1 cellular context compared by ENCODE assay signal in genomic region chr13:67630640-67631039, GRCh38.
TF ChIP-seq lines count a peak whose summit lies in the region.

No MANE protein-coding gene starts in this region.

TF ChIP-seq in IMR-90, 13 proteins besides CTCF, POLR2A, EP300 and RAD21 (continued from another document):
- TF ChIP-seq, protein P1, sequence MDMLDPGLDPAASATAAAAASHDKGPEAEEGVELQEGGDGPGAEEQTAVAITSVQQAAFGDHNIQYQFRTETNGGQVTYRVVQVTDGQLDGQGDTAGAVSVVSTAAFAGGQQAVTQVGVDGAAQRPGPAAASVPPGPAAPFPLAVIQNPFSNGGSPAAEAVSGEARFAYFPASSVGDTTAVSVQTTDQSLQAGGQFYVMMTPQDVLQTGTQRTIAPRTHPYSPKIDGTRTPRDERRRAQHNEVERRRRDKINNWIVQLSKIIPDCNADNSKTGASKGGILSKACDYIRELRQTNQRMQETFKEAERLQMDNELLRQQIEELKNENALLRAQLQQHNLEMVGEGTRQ (IDR thresholded peaks at IDR 0.05; ENCODE audit: low read depth, low read length): no peak
- 0 out of 2 replicates have a peak, but pooled peaks have one; percentile 23 for TF ChIP-seq MAFK (IDR thresholded peaks at IDR 0.05; ENCODE audit: low read depth, low read length)
